Comparison of ENCODE assay signal across 16 cellular contexts in genomic region chr2:189702071-189702470, GRCh38.
DNase-seq lines count a peak whose midpoint lies in the region; ATAC-seq and TF ChIP-seq lines count a peak whose summit lies in the region.
"Had no signal": no experiment of that assay in that cellular context is flagged by ENCODE, and none has a peak within 500 bp of the region (broad histone marks: within the 10 kb centered on the region; RNA-seq: fewer than 3 reads in every experiment).

No MANE protein-coding gene starts in this region.

- ATAC-seq in HG03039 (IDR thresholded peaks at IDR 0.05; ENCODE audit: unreplicated experiment) (no peak), GM18907 (IDR thresholded peaks at IDR 0.05; ENCODE audit: unreplicated experiment) (no peak)
- ATAC-seq: activated naive CD8-positive, alpha-beta T cell treated with anti-CD3 and anti-CD28 coated beads, Interleukin-2, amount 50 U/mL, for 24 hours had no signal

- TF ChIP-seq POLR2A in erythroblast (IDR thresholded peaks at IDR 0.05; ENCODE audit: low read length): no peak

- DNase-seq in DMS 273 (lab: John Stamatoyannopoulos, UW; ENCODE audit: unreplicated experiment) (peak; percentile 11), DMS 273 treated with DMSO at 0.1 percent for 48 hours (lab: John Stamatoyannopoulos, UW) (no peak), OCI-M1 (lab: John Stamatoyannopoulos, UW) (peak; percentile 14), erythroblast (lab: John Stamatoyannopoulos, UW) (peak; percentile 23 to 39), retinal pigment epithelial cell (ENCODE audit: low read depth) (no peak)
- no peak for DNase-seq in activated naive CD4-positive, alpha-beta T cell (lab: John Stamatoyannopoulos, UW)
- DNase-seq: activated B cell treated with CpG ODN at 0.5 μM for 24 hours; activated naive CD8-positive, alpha-beta T cell treated with anti-CD3 and anti-CD28 coated beads, Interleukin-2, amount 50 U/mL, for 24 hours; HCEC 1CT; head of caudate nucleus; left ventricle myocardium inferior; NCI-H2029 treated with DMSO at 0.1 percent for 48 hours; nephron progenitor cell; testis had no signal

- TF ChIP-seq CTCF in retinal pigment epithelial cell (conservative IDR thresholded peaks at IDR 0.05; ENCODE audit: low read depth, low read length): peak; percentile 36

- H3K4me3 ChIP-seq in retinal pigment epithelial cell (ENCODE audit: low read length): no peak overlapping the region
- H3K4me3 ChIP-seq: left ventricle myocardium inferior, testis had no signal

Comparison
In these comparisons a context has a peak if more than half of its experiments do, and no peak if none do; other contexts are left out.
1. DNase-seq: peak in DMS 273 (single experiment), OCI-M1 (single experiment) and erythroblast (2 of 2); none in DMS 273 treated with DMSO at 0.1 percent for 48 hours (single experiment), retinal pigment epithelial cell (single experiment) and activated naive CD4-positive, alpha-beta T cell (0 of 4).